ENCODE assay signal across 13 cellular contexts in genomic region chr2:11822746-11823411, GRCh38.
DNase-seq lines count a peak whose midpoint lies in the region; ATAC-seq, FAIRE-seq and TF ChIP-seq lines count a peak whose summit lies in the region.
"Had no signal": no experiment of that assay in that cellular context is flagged by ENCODE, and none has a peak within 500 bp of the region (broad histone marks: within the 10 kb centered on the region; RNA-seq: fewer than 3 reads in every experiment).

No MANE protein-coding gene starts in this region.

- H3K27ac ChIP-seq in RWPE1 (peak overlapping the region; percentile 52), keratinocyte (ENCODE audit: control insufficient read depth, insufficient read depth, low read length) (peak overlapping the region; percentile 5), endodermal cell (ENCODE audit: low read depth, low read length) (no peak overlapping the region)
- no peak overlapping the region for H3K27ac ChIP-seq in CD8-positive, alpha-beta T cell (ENCODE audit: low read depth, low read length)
- H3K27ac ChIP-seq: brain microvascular endothelial cell, thoracic aorta had no signal

- H3K27me3 ChIP-seq in keratinocyte (ENCODE audit: control insufficient read depth, extremely low read depth, insufficient read depth, low read length) (no peaks in the 10 kb centered on the region), endodermal cell (ENCODE audit: control insufficient read depth, insufficient read depth, low read length, poor library complexity, severe bottlenecking) (no peaks in the 10 kb centered on the region)
- H3K27me3 ChIP-seq in CD8-positive, alpha-beta T cell (ENCODE audit: insufficient read depth, low read length) = no peaks in the 10 kb centered on the region
- H3K27me3 ChIP-seq: brain microvascular endothelial cell had no signal

- H3K9me3 ChIP-seq in keratinocyte (ENCODE audit: control insufficient read depth, low read depth, low read length) (no peaks in the 10 kb centered on the region), endodermal cell (ENCODE audit: control insufficient read depth, low read length) (no peaks in the 10 kb centered on the region)
- H3K9me3 ChIP-seq in CD8-positive, alpha-beta T cell (ENCODE audit: low read length) = no peaks in the 10 kb centered on the region
- H3K9me3 ChIP-seq: thoracic aorta had no signal

- H4K20me1 ChIP-seq in keratinocyte (ENCODE audit: control insufficient read depth, extremely low read depth, insufficient read depth, low read length) = no peaks in the 10 kb centered on the region

- no peak overlapping the region for H3K4me2 ChIP-seq in keratinocyte (ENCODE audit: control insufficient read depth, extremely low read depth, insufficient read depth, low read depth, low read length)

- H3K27ac Mint-ChIP-seq in CD8-positive, alpha-beta T cell = no peak overlapping the region
- peak overlapping the region in 2 of 10 donors; percentile 17 to 59 for H3K27ac Mint-ChIP-seq in naive thymus-derived CD8-positive, alpha-beta T cell
- H3K27ac Mint-ChIP-seq in endodermal cell = no peak overlapping the region
- H3K27ac Mint-ChIP-seq: activated CD4-positive, alpha-beta memory T cell treated with anti-CD3 and anti-CD28 coated beads, Interleukin-2, amount 10 ng/mL, durations not matched to agents 7 days and 5 days had no signal

- DNase-seq in HT-29 (ENCODE audit: low spot score) (peak; percentile 79), RWPE1 (ENCODE audit: low spot score) (peak; percentile 80), keratinocyte (ENCODE audit: low read depth, low spot score) (peak; percentile 21), retinal pigment epithelial cell (ENCODE audit: low read depth) (peak; percentile 33), NK-92 (lab: John Stamatoyannopoulos, UW; ENCODE audit: unreplicated experiment) (no peak), endodermal cell (no peak)
- no peak for DNase-seq in CD8-positive, alpha-beta T cell
- no peak for DNase-seq in naive thymus-derived CD8-positive, alpha-beta T cell
- DNase-seq: activated CD4-positive, alpha-beta memory T cell treated with anti-CD3 and anti-CD28 coated beads, Interleukin-2, amount 10 ng/mL, durations not matched to agents 7 days and 5 days; activated effector memory CD4-positive, alpha-beta T cell treated with Interleukin-2 at 50 U/mL for 16 hours; brain microvascular endothelial cell; NCI-H187 had no signal

- TF ChIP-seq CTCF in RWPE1 (conservative IDR thresholded peaks at IDR 0.05; ENCODE audit: low read depth) = no peak
- no peak for TF ChIP-seq CTCF in keratinocyte (optimal IDR thresholded peaks at IDR 0.05 in 1 of 3, IDR thresholded peaks at IDR 0.05 in 1 of 3, conservative IDR thresholded peaks at IDR 0.05 in 1 of 3; ENCODE audit: extremely low read depth in 1 of 3, insufficient read depth in 2 of 3, low read length in 3 of 3)
- TF ChIP-seq CTCF in retinal pigment epithelial cell (conservative IDR thresholded peaks at IDR 0.05; ENCODE audit: low read depth, low read length) = no peak
- no peak for TF ChIP-seq CTCF in CD8-positive, alpha-beta T cell (IDR thresholded peaks at IDR 0.05)
- no peak for TF ChIP-seq CTCF in endodermal cell (conservative IDR thresholded peaks at IDR 0.05)

- H3K79me2 ChIP-seq in keratinocyte (ENCODE audit: control insufficient read depth, insufficient read depth, low read length) = no peaks in the 10 kb centered on the region

- no peaks in the 10 kb centered on the region for H3K4me1 Mint-ChIP-seq in CD8-positive, alpha-beta T cell (ENCODE audit: low read depth)
- peaks cover 0 to 6% (median 1%) of the 10 kb centered on the region in 4 donors for H3K4me1 Mint-ChIP-seq in naive thymus-derived CD8-positive, alpha-beta T cell
- no peaks in the 10 kb centered on the region for H3K4me1 Mint-ChIP-seq in endodermal cell

- dilution Hi-C loops in keratinocyte (cut with MboI; ENCODE audit: extremely low pct_ligation_motif_present, low sequenced_read_pairs) = no loop called here

- 94 to 95% methylated on average over 13 to 19 of the region's 19 CpGs for WGBS in endodermal cell (ENCODE audit: insufficient coverage in 1 of 2, insufficient read length in 1 of 2), 2 experiments

- H3K9me3 Mint-ChIP-seq in CD8-positive, alpha-beta T cell = no peaks in the 10 kb centered on the region
- no peaks in the 10 kb centered on the region for H3K9me3 Mint-ChIP-seq in naive thymus-derived CD8-positive, alpha-beta T cell
- no peaks in the 10 kb centered on the region for H3K9me3 Mint-ChIP-seq in endodermal cell
- H3K9me3 Mint-ChIP-seq: activated CD4-positive, alpha-beta memory T cell treated with anti-CD3 and anti-CD28 coated beads, Interleukin-2, amount 10 ng/mL, durations not matched to agents 7 days and 5 days had no signal

- CTCF ChIA-PET in RWPE1 (lab: Yijun Ruan, JAX) = interaction anchor here (0.6 kb wide), 1 partner anchor 1000 kb away, joined by 4 read pairs; no protein-coding TSS in a partner anchor
- CTCF ChIA-PET in CD8-positive, alpha-beta T cell (lab: Charles Lee) = interaction anchor here (1.0 kb wide), 3 partner anchors 43 to 1183 kb away, joined by 3 to 5 read pairs (median 3); no protein-coding TSS in a partner anchor

- no peak overlapping the region for H2AFZ ChIP-seq in keratinocyte (ENCODE audit: control insufficient read depth, low read length)

- no peaks in the 10 kb centered on the region for H3K9me1 ChIP-seq in keratinocyte (ENCODE audit: control insufficient read depth, extremely low read depth, insufficient read depth, low read length)

- POLR2A ChIA-PET in RWPE1 (lab: Yijun Ruan, JAX; ENCODE audit: low non-redundant PET) = interaction anchor here (0.6 kb wide), 1 partner anchor 10 kb away, joined by 3 read pairs; no protein-coding TSS in a partner anchor
- POLR2A ChIA-PET in CD8-positive, alpha-beta T cell (lab: Charles Lee) = no interaction called here
- POLR2A ChIA-PET in naive thymus-derived CD8-positive, alpha-beta T cell (lab: Charles Lee) = interaction anchor here (0.6 kb wide), 1 partner anchor 11 kb away, joined by 3 read pairs; no protein-coding TSS in a partner anchor

- peak; percentile 52 for FAIRE-seq in keratinocyte (lab: Jason Lieb, UNC)

- H3K9ac ChIP-seq in keratinocyte (ENCODE audit: control insufficient read depth, extremely low read depth, insufficient read depth, low read length) (no peak overlapping the region), endodermal cell (ENCODE audit: extremely low read depth, low read length, poor library complexity, severe bottlenecking) (no peak overlapping the region)

- intact Hi-C loops in CD8-positive, alpha-beta T cell (cut with DNase I, micrococcal nuclease) = no loop called here

- ATAC-seq in CD8-positive, alpha-beta T cell = no peak
- no peak for ATAC-seq in naive thymus-derived CD8-positive, alpha-beta T cell

- H3K36me3 ChIP-seq in keratinocyte (ENCODE audit: control insufficient read depth in 2 of 2, extremely low read depth in 1 of 2, insufficient read depth in 2 of 2, low read length in 2 of 2) (peaks cover 22 to 27% of the 10 kb centered on the region in 2 experiments), endodermal cell (ENCODE audit: control insufficient read depth, insufficient read depth, low read length) (peaks cover 30% of the 10 kb centered on the region)
- peaks cover 29% of the 10 kb centered on the region for H3K36me3 ChIP-seq in CD8-positive, alpha-beta T cell (ENCODE audit: insufficient read depth, low read length)
- H3K36me3 ChIP-seq: thoracic aorta had no signal

- H3K27me3 Mint-ChIP-seq in CD8-positive, alpha-beta T cell (ENCODE audit: low read depth) = no peaks in the 10 kb centered on the region
- H3K27me3 Mint-ChIP-seq in naive thymus-derived CD8-positive, alpha-beta T cell = no peaks in the 10 kb centered on the region
- no peaks in the 10 kb centered on the region for H3K27me3 Mint-ChIP-seq in endodermal cell (ENCODE audit: insufficient read depth)
- H3K27me3 Mint-ChIP-seq: activated CD4-positive, alpha-beta memory T cell treated with anti-CD3 and anti-CD28 coated beads, Interleukin-2, amount 10 ng/mL, durations not matched to agents 7 days and 5 days had no signal

- peaks cover 82% of the 10 kb centered on the region for H3K36me3 Mint-ChIP-seq in CD8-positive, alpha-beta T cell
- H3K36me3 Mint-ChIP-seq in naive thymus-derived CD8-positive, alpha-beta T cell = peaks cover 8 to 85% (median 29%) of the 10 kb centered on the region in 3 donors
- H3K36me3 Mint-ChIP-seq in endodermal cell (ENCODE audit: low read depth) = peaks cover 50% of the 10 kb centered on the region

- H3K4me1 ChIP-seq in keratinocyte (ENCODE audit: control insufficient read depth, extremely low read depth, insufficient read depth, low read length) (peaks cover 25% of the 10 kb centered on the region), endodermal cell (ENCODE audit: control insufficient read depth, insufficient read depth, low read length) (no peaks in the 10 kb centered on the region)
- H3K4me1 ChIP-seq in CD8-positive, alpha-beta T cell (ENCODE audit: insufficient read depth, low read length) = no peaks in the 10 kb centered on the region

- no peak overlapping the region for H3K4me3 Mint-ChIP-seq in CD8-positive, alpha-beta T cell
- no peak overlapping the region for H3K4me3 Mint-ChIP-seq in naive thymus-derived CD8-positive, alpha-beta T cell
- H3K4me3 Mint-ChIP-seq in endodermal cell = no peak overlapping the region
- H3K4me3 Mint-ChIP-seq: activated CD4-positive, alpha-beta memory T cell treated with anti-CD3 and anti-CD28 coated beads, Interleukin-2, amount 10 ng/mL, durations not matched to agents 7 days and 5 days had no signal

- H3K4me3 ChIP-seq in keratinocyte (ENCODE audit: control insufficient read depth in 2 of 3, extremely low read depth in 1 of 3, insufficient read depth in 2 of 3, low read depth in 1 of 3, low read length in 3 of 3) (no peak overlapping the region), retinal pigment epithelial cell (ENCODE audit: low read length) (no peak overlapping the region), endodermal cell (ENCODE audit: low read length) (no peak overlapping the region)
- no peak overlapping the region for H3K4me3 ChIP-seq in CD8-positive, alpha-beta T cell (ENCODE audit: low read depth, low read length)
- H3K4me3 ChIP-seq: thoracic aorta had no signal

Comparison
In these comparisons a context has a peak if more than half of its experiments do, and no peak if none do; other contexts are left out.
1. DNase-seq: peak in HT-29 (single experiment), RWPE1 (single experiment), keratinocyte (single experiment) and retinal pigment epithelial cell (single experiment); none in CD8-positive, alpha-beta T cell (0 of 7), naive thymus-derived CD8-positive, alpha-beta T cell (0 of 10), NK-92 (single experiment) and endodermal cell (single experiment).
2. H3K27ac ChIP-seq: peak in RWPE1 (single experiment) and keratinocyte (single experiment); none in CD8-positive, alpha-beta T cell (single experiment) and endodermal cell (single experiment).